ENCODE assay signal across 8 cellular contexts in the genomic region with DNA sequence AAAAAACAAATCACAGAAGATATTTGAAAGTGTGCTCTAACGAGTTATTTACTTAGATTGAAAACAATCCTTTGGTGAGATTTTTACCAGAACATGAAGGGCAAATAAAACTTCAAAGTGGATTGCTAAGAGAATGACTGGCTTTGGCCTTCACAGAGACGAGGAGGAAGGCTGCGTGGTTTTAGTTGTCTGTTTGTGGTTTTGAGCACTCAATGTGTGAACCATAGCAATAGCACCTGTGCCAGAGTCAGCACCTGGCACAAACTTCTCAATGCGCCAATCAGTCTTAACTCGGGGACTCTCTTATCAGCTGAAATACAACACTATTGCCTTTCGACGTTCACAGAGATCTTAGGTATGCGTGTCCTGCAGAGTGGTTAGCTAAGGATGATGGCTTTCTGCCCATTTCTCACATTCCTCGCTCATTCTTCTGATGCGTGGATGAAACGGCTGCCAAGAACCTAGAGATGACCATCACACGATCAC.
DNase-seq lines count a peak whose midpoint lies in the region; ATAC-seq and TF ChIP-seq lines count a peak whose summit lies in the region.

No MANE protein-coding gene starts in this region.

- H3K27me3 ChIP-seq in Loucy (ENCODE audit: insufficient read depth, low read length, poor library complexity, severe bottlenecking), result no peaks in the 10 kb centered on the region

- H4K20me1 ChIP-seq in Loucy (ENCODE audit: insufficient read depth, low read length, poor library complexity, severe bottlenecking), result no peaks in the 10 kb centered on the region

- H3K27ac ChIP-seq in coronary artery, result peak overlapping the region in 1 of 2 donors; percentile 68

- peak overlapping the region; percentile 85 for H3K4me2 ChIP-seq in Loucy (ENCODE audit: low read depth, low read length, poor library complexity, severe bottlenecking)

- ATAC-seq in GM21576 (IDR thresholded peaks at IDR 0.05; ENCODE audit: unreplicated experiment) (peak; percentile 55), mucosa of descending colon (peak; percentile 58)

- peak overlapping the region; percentile 72 for H3K9ac ChIP-seq in Loucy (ENCODE audit: low read depth, low read length, poor library complexity, severe bottlenecking)

- no peaks in the 10 kb centered on the region for H3K9me2 ChIP-seq in Loucy (replicated peaks; ENCODE audit: low read depth, low read length)

- H2AFZ ChIP-seq in Loucy (ENCODE audit: low read length), result no peak overlapping the region

- H3K79me2 ChIP-seq in Loucy (ENCODE audit: insufficient read depth, low read length), result peaks cover 5% of the 10 kb centered on the region; the same call in 1 of the 2 replicates

- H3K9me3 ChIP-seq in Loucy (ENCODE audit: insufficient read depth, low read depth, low read length) (no peaks in the 10 kb centered on the region), mucosa of descending colon (no peaks in the 10 kb centered on the region)

- intact Hi-C loops in mucosa of descending colon (cut with DNase I, micrococcal nuclease), result no loop called here

- H3K4me1 ChIP-seq in Loucy (ENCODE audit: insufficient read depth, low read length, poor library complexity, severe bottlenecking) (peaks cover 80% of the 10 kb centered on the region), mucosa of descending colon (ENCODE audit: low read depth) (peaks cover 10% of the 10 kb centered on the region)

- H3K4me3 ChIP-seq in Loucy (ENCODE audit: low read length, poor library complexity, severe bottlenecking), result peak overlapping the region; percentile 73
- H3K4me3 ChIP-seq in mucosa of descending colon, result no peak overlapping the region
- H3K4me3 ChIP-seq in coronary artery, result no peak overlapping the region

- DNase-seq in GM04504 (ENCODE audit: low read depth) (peak; percentile 62), mucosa of descending colon (no peak), coronary artery (ENCODE audit: low spot score) (no peak), GDM1 (lab: John Stamatoyannopoulos, UW) (no peak), NOMO-1 treated with dmso at 0.1 percent for 144 hours (lab: John Stamatoyannopoulos, UW; ENCODE audit: unreplicated experiment) (no peak)
- DNase-seq in activated gamma-delta T cell treated with anti-CD3 and anti-CD28 coated beads, Interleukin-2, amount 50 U/mL, for 16 hours (ENCODE audit: low read depth), result peak; percentile 53

- no peak for TF ChIP-seq CTCF in Loucy (conservative IDR thresholded peaks at IDR 0.05; ENCODE audit: low read length)
- no peak for TF ChIP-seq CTCF in mucosa of descending colon (IDR thresholded peaks at IDR 0.05)
- no peak for TF ChIP-seq CTCF in coronary artery (IDR thresholded peaks at IDR 0.05)

- peaks cover 25% of the 10 kb centered on the region for H3F3A ChIP-seq in Loucy (ENCODE audit: low read depth)

- H3K36me3 ChIP-seq in Loucy (ENCODE audit: insufficient read depth, low read length) (no peaks in the 10 kb centered on the region), mucosa of descending colon (ENCODE audit: low read depth) (no peaks in the 10 kb centered on the region)

Comparison
In these comparisons a context has a peak if more than half of its experiments do, and no peak if none do; other contexts are left out.
1. DNase-seq: peak in GM04504 (single experiment) and activated gamma-delta T cell treated with anti-CD3 and anti-CD28 coated beads, Interleukin-2, amount 50 U/mL, for 16 hours (single experiment); none in mucosa of descending colon (0 of 3), coronary artery (single experiment), GDM1 (single experiment) and NOMO-1 treated with dmso at 0.1 percent for 144 hours (single experiment).